In genomic region chr16:88700636-88701482, GRCh38 we compare ENCODE assay signal across 8 cellular contexts. TPM values are rescaled to one million over a fixed set of nuclear protein-coding genes. Genes with fewer than 3 reads are reported as not detected.
DNase-seq lines count a peak whose midpoint lies in the region; ATAC-seq, FAIRE-seq and TF ChIP-seq lines count a peak whose summit lies in the region.

No MANE protein-coding gene starts in this region.

- intact Hi-C loops in Right ventricle myocardium superior (cut with DNase I) = no loop called here

- peak; percentile 45; the same call in 1 of the 2 replicates for TF ChIP-seq POLR2A in GM12891 (IDR thresholded peaks at IDR 0.05; ENCODE audit: low read depth, low read length)

- ATAC-seq in HG02884 (IDR thresholded peaks at IDR 0.05; ENCODE audit: unreplicated experiment) (peak; percentile 64), Right ventricle myocardium superior (ENCODE audit: poor library complexity) (peak; percentile 76)

- DNase-seq in GM12891 (ENCODE audit: insufficient read length, low spot score) = peak; percentile 95
- peak; percentile 89 for DNase-seq in RPMI7951 (ENCODE audit: low read depth)
- DNase-seq in activated gamma-delta T cell (lab: John Stamatoyannopoulos, UW) = peak; percentile 95
- peak; percentile 97 for DNase-seq in Right ventricle myocardium superior
- peak; percentile 65 for DNase-seq in smooth muscle cell of the brain vasculature (ENCODE audit: low read depth, low spot score)
- no peak for DNase-seq in cerebellum (ENCODE audit: low spot score)
- DNase-seq in DMS153 treated with DMSO at 0.1 percent for 48 hours (lab: John Stamatoyannopoulos, UW; ENCODE audit: unreplicated experiment) = no peak

- FAIRE-seq in GM12891 (lab: Jason Lieb, UNC) = peak; percentile 92

TF ChIP-seq in GM12891, 5 proteins besides CTCF, POLR2A, EP300 and RAD21:
- TF ChIP-seq POU2F2 (IDR thresholded peaks at IDR 0.05; ENCODE audit: low read depth, low read length) (no peak), SPI1 (IDR thresholded peaks at IDR 0.05; ENCODE audit: low read depth, low read length) (peak; percentile 64)
TF ChIP-seq in GM12891: peak in this region for 1.

RNA-seq across cellular contexts. Expression of gene RNF166, which starts 5.3 kb away (rescaled TPM):
- 10.1 TPM for polyA plus RNA-seq in GM12891 (2012; ENCODE audit: low read depth, missing spikeins)
- 10.6 and 16.0 TPM in 2 replicates for total RNA-seq in RPMI7951 (2014; rRNA removed; shearing (Covaris generic))
- total RNA-seq in Right ventricle myocardium superior (14.6 TPM), cerebellum (9.3 TPM)

RNA-seq across cellular contexts. Expression of gene CTU2, which starts 5.4 kb away (rescaled TPM):
- 13.8 TPM for polyA plus RNA-seq in GM12891 (2012; ENCODE audit: low read depth, missing spikeins)
- total RNA-seq in RPMI7951 (2014; rRNA removed; shearing (Covaris generic)) = 13.2 and 13.4 TPM in 2 replicates
- total RNA-seq in Right ventricle myocardium superior (13.4 TPM), cerebellum (8.8 TPM)

RNA-seq across cellular contexts. Expression of gene SNAI3, which starts 14.6 kb away (rescaled TPM):
- 2.0 TPM for polyA plus RNA-seq in GM12891 (2012; ENCODE audit: low read depth, missing spikeins)
- total RNA-seq in RPMI7951 (2014; rRNA removed; shearing (Covaris generic)) = not detected in 2 replicates
- total RNA-seq in Right ventricle myocardium superior = 3.0 TPM
- total RNA-seq in cerebellum = not detected

RNA-seq across cellular contexts. Expression of gene MVD, which starts 38.0 kb away (rescaled TPM):
- 85.4 TPM for polyA plus RNA-seq in GM12891 (2012; ENCODE audit: low read depth, missing spikeins)
- total RNA-seq in RPMI7951 (2014; rRNA removed; shearing (Covaris generic)) = 27.8 and 31.3 TPM in 2 replicates
- 21.9 TPM for total RNA-seq in Right ventricle myocardium superior
- total RNA-seq in cerebellum = 24.1 TPM

RNA-seq across cellular contexts. Expression of gene CYBA, which starts 50.0 kb away (rescaled TPM):
- polyA plus RNA-seq in GM12891 (2012; ENCODE audit: low read depth, missing spikeins) = 416 TPM
- 30.9 and 40.5 TPM in 2 replicates for total RNA-seq in RPMI7951 (2014; rRNA removed; shearing (Covaris generic))
- 53.7 TPM for total RNA-seq in Right ventricle myocardium superior
- 23.3 TPM for total RNA-seq in cerebellum

Comparison
In these comparisons a context has a peak if more than half of its experiments do, and no peak if none do; other contexts are left out.
1. DNase-seq: peak in GM12891 (single experiment), RPMI7951 (single experiment), activated gamma-delta T cell (single experiment), Right ventricle myocardium superior (single experiment) and smooth muscle cell of the brain vasculature (single experiment); none in cerebellum (single experiment) and DMS153 treated with DMSO at 0.1 percent for 48 hours (single experiment).